In genomic region chr4:38241541-38241940, GRCh38 we compare ENCODE assay signal across 17 cellular contexts.
DNase-seq lines count a peak whose midpoint lies in the region; ATAC-seq and TF ChIP-seq lines count a peak whose summit lies in the region.
"Had no signal": no experiment of that assay in that cellular context is flagged by ENCODE, and none has a peak within 500 bp of the region (broad histone marks: within the 10 kb centered on the region; RNA-seq: fewer than 3 reads in every experiment).

No MANE protein-coding gene starts in this region.

- no peaks in the 10 kb centered on the region for H3K36me3 Mint-ChIP-seq in HFFc6 (ENCODE audit: low read depth)
- H3K36me3 Mint-ChIP-seq: CD4-positive, CD25-positive, alpha-beta regulatory T cell had no signal

- TF ChIP-seq CTCF in mammary epithelial cell (conservative IDR thresholded peaks at IDR 0.05 in 1 of 2, IDR thresholded peaks at IDR 0.05 in 1 of 2; ENCODE audit: extremely low read depth in 1 of 2, insufficient read depth in 1 of 2, low read depth in 1 of 2, low read length in 2 of 2) (no peak), foreskin keratinocyte (conservative IDR thresholded peaks at IDR 0.05) (no peak), HFFc6 (IDR thresholded peaks at IDR 0.05) (no peak)

- no peaks in the 10 kb centered on the region for H4K20me1 ChIP-seq in mammary epithelial cell (ENCODE audit: insufficient read depth, low read length)

- no peaks in the 10 kb centered on the region for H3K27me3 ChIP-seq in mammary epithelial cell (ENCODE audit: insufficient read depth, low read length)
- H3K27me3 ChIP-seq in foreskin keratinocyte = no peaks in the 10 kb centered on the region
- H3K27me3 ChIP-seq: SJSA1 had no signal

- H2AFZ ChIP-seq in mammary epithelial cell (ENCODE audit: low read depth, low read length) = no peak overlapping the region

- peak; percentile 38 for DNase-seq in LoVo (ENCODE audit: low spot score)
- peak; percentile 19 for DNase-seq in mammary epithelial cell
- DNase-seq in foreskin keratinocyte = peak in 1 of 2 donors; percentile 36
- DNase-seq in D341Med (ENCODE audit: low spot score) = no peak
- no peak for DNase-seq in activated naive CD4-positive, alpha-beta T cell treated with Interleukin-2 at 50 U/mL for 16 hours
- no peak for DNase-seq in HFFc6
- DNase-seq: CD4-positive, CD25-positive, alpha-beta regulatory T cell; DMS79; IMR-90; Kasumi-1; NCI-H1417 treated with DMSO at 0.1 percent for 48 hours; NCI-H1930; NCI-H446; NCI-H69 had no signal

- H3K9ac ChIP-seq in mammary epithelial cell (ENCODE audit: insufficient read depth, low read length) = no peak overlapping the region

- no peaks in the 10 kb centered on the region for H3K9me3 ChIP-seq in mammary epithelial cell (replicated peaks; ENCODE audit: insufficient read depth, low read length)
- H3K9me3 ChIP-seq: SJSA1 had no signal

- intact Hi-C loops in mammary epithelial cell (cut with micrococcal nuclease) = no loop called here

- no peaks in the 10 kb centered on the region for H3K36me3 ChIP-seq in mammary epithelial cell (ENCODE audit: insufficient read depth, low read length)
- H3K36me3 ChIP-seq: SJSA1 had no signal

- H3K27ac ChIP-seq in mammary epithelial cell (ENCODE audit: insufficient read depth, low read depth, low read length) (no peak overlapping the region), foreskin keratinocyte (no peak overlapping the region)
- H3K27ac ChIP-seq: SJSA1 had no signal

- ATAC-seq in foreskin keratinocyte (peak; percentile 70), GM18861 (IDR thresholded peaks at IDR 0.05; ENCODE audit: unreplicated experiment) (no peak)

- H3K4me3 Mint-ChIP-seq in HFFc6 = no peak overlapping the region
- H3K4me3 Mint-ChIP-seq: B cell; CD4-positive, CD25-positive, alpha-beta regulatory T cell had no signal

- no peak overlapping the region for H3K4me3 ChIP-seq in mammary epithelial cell (replicated peaks in 1 of 3; ENCODE audit: insufficient read depth in 1 of 3, low read depth in 2 of 3, low read length in 3 of 3)
- H3K4me3 ChIP-seq: SJSA1 had no signal

- CTCF ChIA-PET in mammary epithelial cell (lab: Charles Lee; ENCODE audit: low non-redundant PET) = no interaction called here

- no peaks in the 10 kb centered on the region for H3K79me2 ChIP-seq in mammary epithelial cell (ENCODE audit: insufficient read depth, low read length)

- dilution Hi-C loops in mammary epithelial cell (cut with HindIII; ENCODE audit: low sequenced_read_pairs) = no loop called here

- BruUV-seq in mammary epithelial cell (replicated peaks; lab: Mats Ljungman, UMichigan) = no TSS peak

- peaks cover 27% of the 10 kb centered on the region for H3K4me1 Mint-ChIP-seq in HFFc6 (ENCODE audit: low read depth)
- H3K4me1 Mint-ChIP-seq: B cell had no signal

- in situ Hi-C loops in mammary epithelial cell (cut with MboI; ENCODE audit: low sequenced_read_pairs in 2 of 2) = no loop called here

- H3K9me3 Mint-ChIP-seq in HFFc6 = no peaks in the 10 kb centered on the region

- H3K4me2 ChIP-seq in mammary epithelial cell (ENCODE audit: insufficient read depth, low read depth, low read length) = no peak overlapping the region

- H3K4me1 ChIP-seq in mammary epithelial cell (ENCODE audit: insufficient read depth, low read length) = peaks cover 9% of the 10 kb centered on the region
- H3K4me1 ChIP-seq in foreskin keratinocyte = peaks cover 20% of the 10 kb centered on the region
- H3K4me1 ChIP-seq: SJSA1 had no signal

- peaks cover 7% of the 10 kb centered on the region for H3K27me3 Mint-ChIP-seq in HFFc6 (ENCODE audit: insufficient read depth)
- H3K27me3 Mint-ChIP-seq: B cell had no signal

- H3K27ac Mint-ChIP-seq in HFFc6 = no peak overlapping the region
- H3K27ac Mint-ChIP-seq: B cell had no signal

- 88% methylated on average over 2 of the region's 2 CpGs for WGBS in mammary epithelial cell (ENCODE audit: low coverage, missing lambda C conversion rate)

Comparison
In these comparisons a context has a peak if more than half of its experiments do, and no peak if none do; other contexts are left out.
1. DNase-seq: peak in LoVo (single experiment) and mammary epithelial cell (single experiment); none in D341Med (single experiment), activated naive CD4-positive, alpha-beta T cell treated with Interleukin-2 at 50 U/mL for 16 hours (single experiment) and HFFc6 (single experiment).